24 cellular contexts compared by ENCODE assay signal in the genomic region with DNA sequence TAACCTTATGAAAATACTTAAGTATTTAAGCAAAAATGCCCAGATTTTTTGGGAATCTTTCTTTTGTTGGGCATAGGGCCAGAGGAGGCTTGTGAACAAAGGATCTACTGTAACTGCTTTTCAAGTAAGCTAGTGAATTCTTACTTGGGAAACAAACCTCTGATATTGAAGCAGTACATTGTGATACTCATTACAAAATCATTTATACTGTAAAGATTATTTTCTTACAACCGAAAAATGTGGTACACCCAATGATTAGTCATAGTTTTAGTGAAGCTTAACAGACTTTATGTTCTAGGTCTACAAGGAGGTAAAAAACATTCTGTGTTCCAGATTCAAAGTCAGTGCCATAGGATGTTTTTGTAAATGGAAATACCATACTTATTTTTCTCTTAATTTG.
DNase-seq lines count a peak whose midpoint lies in the region; ATAC-seq and TF ChIP-seq lines count a peak whose summit lies in the region.
"Had no signal": no experiment of that assay in that cellular context is flagged by ENCODE, and none has a peak within 500 bp of the region (broad histone marks: within the 10 kb centered on the region; RNA-seq: fewer than 3 reads in every experiment).

No MANE protein-coding gene starts in this region.

- H3K27ac Mint-ChIP-seq in activated T-cell treated with anti-CD3 and anti-CD28 coated beads, Interleukin-2, amount 50 U/mL, for 24 hours: no peak overlapping the region
- H3K27ac Mint-ChIP-seq in glutamatergic neuron (ENCODE audit: unreplicated experiment): no peak overlapping the region
- H3K27ac Mint-ChIP-seq: activated naive CD8-positive, alpha-beta T cell treated with anti-CD3 and anti-CD28 coated beads, Interleukin-2, amount 50 U/mL, for 24 hours; T-helper 17 cell had no signal

- no peak overlapping the region for H3K9ac ChIP-seq in SK-N-SH

- H3K27ac ChIP-seq in SK-N-SH (ENCODE audit: low read depth in 2 of 2, low read length in 1 of 2): peak overlapping the region in 1 of 2 experiments; percentile 49; a peak in 2 of 4 replicates
- H3K27ac ChIP-seq: PC-9, SJCRH30, vagina, VCaP had no signal

- no peak for ATAC-seq in SK-N-SH treated with all-trans-retinoic acid at 6 μM for 48 hours
- ATAC-seq: activated naive CD8-positive, alpha-beta T cell treated with anti-CD3 and anti-CD28 coated beads, Interleukin-2, amount 50 U/mL, for 24 hours; right cardiac atrium; T-helper 17 cell had no signal

- H3K27me3 Mint-ChIP-seq in activated T-cell treated with anti-CD3 and anti-CD28 coated beads, Interleukin-2, amount 50 U/mL, for 24 hours: peaks cover 2% of the 10 kb centered on the region
- no peaks in the 10 kb centered on the region for H3K27me3 Mint-ChIP-seq in glutamatergic neuron (ENCODE audit: unreplicated experiment)

- no peak overlapping the region for H2AFZ ChIP-seq in SK-N-SH (ENCODE audit: low read depth)
- H2AFZ ChIP-seq: PC-9 had no signal

- H3K27me3 ChIP-seq in SK-N-SH (ENCODE audit: insufficient read depth): no peaks in the 10 kb centered on the region
- H3K27me3 ChIP-seq: SJCRH30, vagina had no signal

- no peak for TF ChIP-seq RAD21 in SK-N-SH (IDR thresholded peaks at IDR 0.05; ENCODE audit: low read length)

- H3K36me3 Mint-ChIP-seq in activated T-cell treated with anti-CD3 and anti-CD28 coated beads, Interleukin-2, amount 50 U/mL, for 24 hours (ENCODE audit: low read depth): no peaks in the 10 kb centered on the region
- H3K36me3 Mint-ChIP-seq in glutamatergic neuron (ENCODE audit: unreplicated experiment): no peaks in the 10 kb centered on the region

- CTCF ChIA-PET in SK-N-SH (lab: Yijun Ruan, JAX): no interaction called here

- 10% methylated on average over 1 of the region's 1 CpG for WGBS in SK-N-SH (ENCODE audit: low lambda C conversion rate)

- no peaks in the 10 kb centered on the region for H3K9me3 ChIP-seq in SK-N-SH
- H3K9me3 ChIP-seq: SJCRH30, vagina had no signal

- H3K4me3 ChIP-seq in SK-N-SH (ENCODE audit: low read depth in 2 of 2, low read length in 1 of 2): no peak overlapping the region
- no peak overlapping the region for H3K4me3 ChIP-seq in fibroblast of pulmonary artery (replicated peaks; ENCODE audit: low read depth, low read length)
- H3K4me3 ChIP-seq: PC-9, SJCRH30, vagina had no signal

- POLR2A ChIA-PET in SK-N-SH (lab: Yijun Ruan, JAX): no interaction called here

- no peak overlapping the region for H3K4me3 Mint-ChIP-seq in activated T-cell treated with anti-CD3 and anti-CD28 coated beads, Interleukin-2, amount 50 U/mL, for 24 hours
- no peak overlapping the region for H3K4me3 Mint-ChIP-seq in glutamatergic neuron (ENCODE audit: unreplicated experiment)
- H3K4me3 Mint-ChIP-seq: activated naive CD8-positive, alpha-beta T cell treated with anti-CD3 and anti-CD28 coated beads, Interleukin-2, amount 50 U/mL, for 24 hours; T-helper 17 cell had no signal

- no peaks in the 10 kb centered on the region for H3K36me3 ChIP-seq in SK-N-SH (replicated peaks in 1 of 2; ENCODE audit: control insufficient read depth in 1 of 2, insufficient read depth in 2 of 2, low read length in 1 of 2)
- H3K36me3 ChIP-seq: SJCRH30, vagina had no signal

- no peaks in the 10 kb centered on the region for H3K79me2 ChIP-seq in SK-N-SH (ENCODE audit: insufficient read depth)

- no peaks in the 10 kb centered on the region for H3F3A ChIP-seq in SK-N-SH (replicated peaks; ENCODE audit: insufficient read depth)

- no peak overlapping the region for H3K4me2 ChIP-seq in SK-N-SH
- H3K4me2 ChIP-seq: PC-9 had no signal

- no peaks in the 10 kb centered on the region for H3K9me3 Mint-ChIP-seq in activated T-cell treated with anti-CD3 and anti-CD28 coated beads, Interleukin-2, amount 50 U/mL, for 24 hours
- H3K9me3 Mint-ChIP-seq in glutamatergic neuron (ENCODE audit: unreplicated experiment): no peaks in the 10 kb centered on the region
- H3K9me3 Mint-ChIP-seq: activated naive CD8-positive, alpha-beta T cell treated with anti-CD3 and anti-CD28 coated beads, Interleukin-2, amount 50 U/mL, for 24 hours had no signal

- peak in 1 of 2 experiments; percentile 30; a peak in 1 of 4 replicates for TF ChIP-seq EP300 in SK-N-SH (IDR thresholded peaks at IDR 0.05; ENCODE audit: borderline replicate concordance in 1 of 2, low read depth in 1 of 2, low read length in 1 of 2)

- no peaks in the 10 kb centered on the region; a peak in 1 of 4 replicates for H3K4me1 ChIP-seq in SK-N-SH (ENCODE audit: control insufficient read depth in 1 of 2, insufficient read depth in 2 of 2, low read depth in 1 of 2, low read length in 1 of 2)
- H3K4me1 ChIP-seq: SJCRH30, vagina had no signal

- H4K20me1 ChIP-seq in SK-N-SH (ENCODE audit: insufficient read depth): no peaks in the 10 kb centered on the region

- TF ChIP-seq CTCF in SK-N-SH (IDR thresholded peaks at IDR 0.05) (no peak), fibroblast of pulmonary artery (IDR thresholded peaks at IDR 0.05; ENCODE audit: low read length, missing control alignments) (no peak), glutamatergic neuron (IDR thresholded peaks at IDR 0.05; ENCODE audit: partially characterized antibody, unreplicated experiment) (no peak)

- H3K9me2 ChIP-seq in SK-N-SH: no peaks in the 10 kb centered on the region

- H3K4me1 Mint-ChIP-seq in activated T-cell treated with anti-CD3 and anti-CD28 coated beads, Interleukin-2, amount 50 U/mL, for 24 hours (ENCODE audit: low read depth): no peaks in the 10 kb centered on the region
- no peaks in the 10 kb centered on the region for H3K4me1 Mint-ChIP-seq in glutamatergic neuron (ENCODE audit: low read depth, unreplicated experiment)
- H3K4me1 Mint-ChIP-seq: activated naive CD8-positive, alpha-beta T cell treated with anti-CD3 and anti-CD28 coated beads, Interleukin-2, amount 50 U/mL, for 24 hours; T-helper 17 cell had no signal

- DNase-seq in SK-N-SH: no peak
- peak; percentile 36 for DNase-seq in amniotic epithelial cell (ENCODE audit: low read depth)
- peak; percentile 60 for DNase-seq in fibroblast of pulmonary artery (ENCODE audit: low read depth)
- DNase-seq in stromal cell of bone marrow (ENCODE audit: low read depth): peak; percentile 27
- DNase-seq in activated T-cell treated with anti-CD3 and anti-CD28 coated beads, Interleukin-2, amount 50 U/mL, for 24 hours: no peak
- DNase-seq in effector CD8-positive, alpha-beta T cell (lab: John Stamatoyannopoulos, UW): no peak
- no peak for DNase-seq in glutamatergic neuron
- DNase-seq: 8988T; activated CD4-positive, alpha-beta T cell treated with anti-CD3 and anti-CD28 coated beads, Interleukin-2, amount 50 U/mL, for 1 hour; activated effector memory CD4-positive, alpha-beta T cell treated with Interleukin-2 at 50 U/mL for 16 hours; activated naive CD8-positive, alpha-beta T cell treated with anti-CD3 and anti-CD28 coated beads, Interleukin-2, amount 50 U/mL, for 24 hours; GDM1; hippocampal formation; KG1; MV-4-11; NCI-H187; NCI-H2227 treated with DMSO at 0.1 percent for 48 hours; PC-9; right cardiac atrium; T-helper 17 cell had no signal

TF ChIP-seq in SK-N-SH, 30 proteins besides CTCF, POLR2A, EP300 and RAD21 (continues in another document):
- TF ChIP-seq RCOR1 (IDR thresholded peaks at IDR 0.05; ENCODE audit: low read length) (no peak), MXI1 (IDR thresholded peaks at IDR 0.05; ENCODE audit: low read depth, low read length) (no peak), CHD2 (IDR thresholded peaks at IDR 0.05; ENCODE audit: low read length, partially characterized antibody) (no peak), FOXJ3 (CRISPR knock-in tag; IDR thresholded peaks at IDR 0.05) (no peak), TCF12 (IDR thresholded peaks at IDR 0.05) (peak; percentile 50), NRF1 (IDR thresholded peaks at IDR 0.05; ENCODE audit: low read depth, low read length) (no peak), RFX5 (IDR thresholded peaks at IDR 0.05; ENCODE audit: low read length) (no peak), FOSL2 (IDR thresholded peaks at IDR 0.05; ENCODE audit: borderline replicate concordance, low read depth) (peak; percentile 46; the same call in 1 of the 2 replicates), TAF1 (IDR thresholded peaks at IDR 0.05; ENCODE audit: borderline replicate concordance, low read depth, low read length) (no peak), FOXM1 (IDR thresholded peaks at IDR 0.05; ENCODE audit: low read depth) (no peak)
- TF ChIP-seq, protein P1, sequence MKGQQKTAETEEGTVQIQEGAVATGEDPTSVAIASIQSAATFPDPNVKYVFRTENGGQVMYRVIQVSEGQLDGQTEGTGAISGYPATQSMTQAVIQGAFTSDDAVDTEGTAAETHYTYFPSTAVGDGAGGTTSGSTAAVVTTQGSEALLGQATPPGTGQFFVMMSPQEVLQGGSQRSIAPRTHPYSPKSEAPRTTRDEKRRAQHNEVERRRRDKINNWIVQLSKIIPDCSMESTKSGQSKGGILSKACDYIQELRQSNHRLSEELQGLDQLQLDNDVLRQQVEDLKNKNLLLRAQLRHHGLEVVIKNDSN (IDR thresholded peaks at IDR 0.05; ENCODE audit: borderline replicate concordance, low read depth): no peak

TF ChIP-seq in SK-N-SH treated with all-trans-retinoic acid at 6 μM for 48 hours, 23 proteins besides CTCF, POLR2A, EP300 and RAD21 (continues in another document):
- TF ChIP-seq, protein P2, sequence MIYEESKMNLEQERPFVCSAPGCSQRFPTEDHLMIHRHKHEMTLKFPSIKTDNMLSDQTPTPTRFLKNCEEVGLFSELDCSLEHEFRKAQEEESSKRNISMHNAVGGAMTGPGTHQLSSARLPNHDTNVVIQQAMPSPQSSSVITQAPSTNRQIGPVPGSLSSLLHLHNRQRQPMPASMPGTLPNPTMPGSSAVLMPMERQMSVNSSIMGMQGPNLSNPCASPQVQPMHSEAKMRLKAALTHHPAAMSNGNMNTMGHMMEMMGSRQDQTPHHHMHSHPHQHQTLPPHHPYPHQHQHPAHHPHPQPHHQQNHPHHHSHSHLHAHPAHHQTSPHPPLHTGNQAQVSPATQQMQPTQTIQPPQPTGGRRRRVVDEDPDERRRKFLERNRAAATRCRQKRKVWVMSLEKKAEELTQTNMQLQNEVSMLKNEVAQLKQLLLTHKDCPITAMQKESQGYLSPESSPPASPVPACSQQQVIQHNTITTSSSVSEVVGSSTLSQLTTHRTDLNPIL (CRISPR knock-in tag; IDR thresholded peaks at IDR 0.05; ENCODE audit: low read depth): no peak
- TF ChIP-seq ARNTL (CRISPR knock-in tag; IDR thresholded peaks at IDR 0.05; ENCODE audit: borderline replicate concordance, low read depth): no peak
- TF ChIP-seq, protein P3, sequence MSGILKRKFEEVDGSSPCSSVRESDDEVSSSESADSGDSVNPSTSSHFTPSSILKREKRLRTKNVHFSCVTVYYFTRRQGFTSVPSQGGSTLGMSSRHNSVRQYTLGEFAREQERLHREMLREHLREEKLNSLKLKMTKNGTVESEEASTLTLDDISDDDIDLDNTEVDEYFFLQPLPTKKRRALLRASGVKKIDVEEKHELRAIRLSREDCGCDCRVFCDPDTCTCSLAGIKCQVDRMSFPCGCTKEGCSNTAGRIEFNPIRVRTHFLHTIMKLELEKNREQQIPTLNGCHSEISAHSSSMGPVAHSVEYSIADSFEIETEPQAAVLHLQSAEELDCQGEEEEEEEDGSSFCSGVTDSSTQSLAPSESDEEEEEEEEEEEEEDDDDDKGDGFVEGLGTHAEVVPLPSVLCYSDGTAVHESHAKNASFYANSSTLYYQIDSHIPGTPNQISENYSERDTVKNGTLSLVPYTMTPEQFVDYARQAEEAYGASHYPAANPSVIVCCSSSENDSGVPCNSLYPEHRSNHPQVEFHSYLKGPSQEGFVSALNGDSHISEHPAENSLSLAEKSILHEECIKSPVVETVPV (CRISPR knock-in tag; IDR thresholded peaks at IDR 0.05): no peak
- no peak for TF ChIP-seq ISL1 (CRISPR knock-in tag; IDR thresholded peaks at IDR 0.05)

Comparison
In these comparisons a context has a peak if more than half of its experiments do, and no peak if none do; other contexts are left out.
1. DNase-seq: peak in amniotic epithelial cell (single experiment), fibroblast of pulmonary artery (single experiment) and stromal cell of bone marrow (single experiment); none in SK-N-SH (single experiment), activated T-cell treated with anti-CD3 and anti-CD28 coated beads, Interleukin-2, amount 50 U/mL, for 24 hours (single experiment), effector CD8-positive, alpha-beta T cell (single experiment) and glutamatergic neuron (single experiment).